Comparison of ENCODE assay signal across 1 cellular context in the genomic region with DNA sequence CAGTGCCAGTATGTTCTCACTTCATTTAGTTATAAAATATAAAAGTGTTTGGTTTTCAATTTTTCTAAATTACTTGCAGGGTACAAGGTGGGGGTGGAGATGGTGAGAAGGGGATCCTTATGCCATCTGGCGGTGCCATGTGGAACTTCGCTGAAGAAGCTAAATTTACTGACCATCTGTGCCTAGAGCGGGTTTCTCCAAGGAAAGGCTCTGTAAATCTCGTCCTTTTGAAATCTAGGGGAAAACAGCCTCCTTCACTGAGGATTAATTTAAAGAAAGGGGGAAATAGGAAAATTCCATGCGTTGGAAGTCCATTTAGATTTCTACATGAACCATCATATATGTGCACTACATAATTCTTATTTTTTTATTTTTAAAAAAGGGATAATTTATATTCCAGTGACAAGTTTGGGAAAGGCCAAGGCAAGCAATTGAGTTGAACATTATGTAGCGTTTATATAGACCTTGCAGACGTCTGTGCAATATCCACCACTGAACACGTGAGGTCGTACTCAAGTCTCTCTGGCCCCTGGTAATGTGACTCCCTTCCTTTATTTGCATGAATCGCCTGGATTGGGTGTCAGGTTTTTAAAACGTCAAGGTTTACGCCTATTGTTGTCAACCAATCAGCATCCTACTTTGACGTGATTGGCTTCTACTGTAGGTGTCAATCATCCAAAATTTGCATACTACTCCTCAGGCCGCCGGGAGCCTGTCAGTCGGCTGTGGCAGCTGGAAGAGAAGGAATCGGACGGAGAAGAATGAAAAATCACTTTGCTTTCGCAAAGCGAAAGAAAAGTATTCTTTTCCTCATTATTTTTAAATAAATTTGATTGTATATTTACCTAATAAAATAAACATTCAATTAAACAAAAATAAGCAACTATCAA.
TF ChIP-seq lines count a peak whose summit lies in the region.

No MANE protein-coding gene starts in this region.

TF ChIP-seq in GM23338, 12 proteins besides CTCF, POLR2A, EP300 and RAD21 (continued from another document):
- TF ChIP-seq, protein P1, sequence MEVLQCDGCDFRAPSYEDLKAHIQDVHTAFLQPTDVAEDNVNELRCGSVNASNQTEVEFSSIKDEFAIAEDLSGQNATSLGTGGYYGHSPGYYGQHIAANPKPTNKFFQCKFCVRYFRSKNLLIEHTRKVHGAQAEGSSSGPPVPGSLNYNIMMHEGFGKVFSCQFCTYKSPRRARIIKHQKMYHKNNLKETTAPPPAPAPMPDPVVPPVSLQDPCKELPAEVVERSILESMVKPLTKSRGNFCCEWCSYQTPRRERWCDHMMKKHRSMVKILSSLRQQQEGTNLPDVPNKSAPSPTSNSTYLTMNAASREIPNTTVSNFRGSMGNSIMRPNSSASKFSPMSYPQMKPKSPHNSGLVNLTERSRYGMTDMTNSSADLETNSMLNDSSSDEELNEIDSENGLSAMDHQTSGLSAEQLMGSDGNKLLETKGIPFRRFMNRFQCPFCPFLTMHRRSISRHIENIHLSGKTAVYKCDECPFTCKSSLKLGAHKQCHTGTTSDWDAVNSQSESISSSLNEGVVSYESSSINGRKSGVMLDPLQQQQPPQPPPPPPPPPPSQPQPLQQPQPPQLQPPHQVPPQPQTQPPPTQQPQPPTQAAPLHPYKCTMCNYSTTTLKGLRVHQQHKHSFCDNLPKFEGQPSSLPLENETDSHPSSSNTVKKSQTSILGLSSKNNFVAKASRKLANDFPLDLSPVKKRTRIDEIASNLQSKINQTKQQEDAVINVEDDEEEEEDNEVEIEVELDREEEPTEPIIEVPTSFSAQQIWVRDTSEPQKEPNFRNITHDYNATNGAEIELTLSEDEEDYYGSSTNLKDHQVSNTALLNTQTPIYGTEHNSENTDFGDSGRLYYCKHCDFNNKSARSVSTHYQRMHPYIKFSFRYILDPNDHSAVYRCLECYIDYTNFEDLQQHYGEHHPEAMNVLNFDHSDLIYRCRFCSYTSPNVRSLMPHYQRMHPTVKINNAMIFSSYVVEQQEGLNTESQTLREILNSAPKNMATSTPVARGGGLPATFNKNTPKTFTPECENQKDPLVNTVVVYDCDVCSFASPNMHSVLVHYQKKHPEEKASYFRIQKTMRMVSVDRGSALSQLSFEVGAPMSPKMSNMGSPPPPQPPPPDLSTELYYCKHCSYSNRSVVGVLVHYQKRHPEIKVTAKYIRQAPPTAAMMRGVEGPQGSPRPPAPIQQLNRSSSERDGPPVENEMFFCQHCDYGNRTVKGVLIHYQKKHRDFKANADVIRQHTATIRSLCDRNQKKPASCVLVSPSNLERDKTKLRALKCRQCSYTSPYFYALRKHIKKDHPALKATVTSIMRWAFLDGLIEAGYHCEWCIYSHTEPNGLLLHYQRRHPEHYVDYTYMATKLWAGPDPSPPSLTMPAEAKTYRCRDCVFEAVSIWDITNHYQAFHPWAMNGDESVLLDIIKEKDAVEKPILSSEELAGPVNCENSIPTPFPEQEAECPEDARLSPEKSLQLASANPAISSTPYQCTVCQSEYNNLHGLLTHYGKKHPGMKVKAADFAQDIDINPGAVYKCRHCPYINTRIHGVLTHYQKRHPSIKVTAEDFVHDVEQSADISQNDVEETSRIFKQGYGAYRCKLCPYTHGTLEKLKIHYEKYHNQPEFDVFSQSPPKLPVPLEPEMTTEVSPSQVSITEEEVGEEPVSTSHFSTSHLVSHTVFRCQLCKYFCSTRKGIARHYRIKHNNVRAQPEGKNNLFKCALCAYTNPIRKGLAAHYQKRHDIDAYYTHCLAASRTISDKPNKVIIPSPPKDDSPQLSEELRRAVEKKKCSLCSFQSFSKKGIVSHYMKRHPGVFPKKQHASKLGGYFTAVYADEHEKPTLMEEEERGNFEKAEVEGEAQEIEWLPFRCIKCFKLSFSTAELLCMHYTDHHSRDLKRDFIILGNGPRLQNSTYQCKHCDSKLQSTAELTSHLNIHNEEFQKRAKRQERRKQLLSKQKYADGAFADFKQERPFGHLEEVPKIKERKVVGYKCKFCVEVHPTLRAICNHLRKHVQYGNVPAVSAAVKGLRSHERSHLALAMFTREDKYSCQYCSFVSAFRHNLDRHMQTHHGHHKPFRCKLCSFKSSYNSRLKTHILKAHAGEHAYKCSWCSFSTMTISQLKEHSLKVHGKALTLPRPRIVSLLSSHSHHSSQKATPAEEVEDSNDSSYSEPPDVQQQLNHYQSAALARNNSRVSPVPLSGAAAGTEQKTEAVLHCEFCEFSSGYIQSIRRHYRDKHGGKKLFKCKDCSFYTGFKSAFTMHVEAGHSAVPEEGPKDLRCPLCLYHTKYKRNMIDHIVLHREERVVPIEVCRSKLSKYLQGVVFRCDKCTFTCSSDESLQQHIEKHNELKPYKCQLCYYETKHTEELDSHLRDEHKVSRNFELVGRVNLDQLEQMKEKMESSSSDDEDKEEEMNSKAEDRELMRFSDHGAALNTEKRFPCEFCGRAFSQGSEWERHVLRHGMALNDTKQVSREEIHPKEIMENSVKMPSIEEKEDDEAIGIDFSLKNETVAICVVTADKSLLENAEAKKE (CRISPR knock-in tag; IDR thresholded peaks at IDR 0.05), result no peak
